ENCODE assay signal across 23 cellular contexts in the genomic region with DNA sequence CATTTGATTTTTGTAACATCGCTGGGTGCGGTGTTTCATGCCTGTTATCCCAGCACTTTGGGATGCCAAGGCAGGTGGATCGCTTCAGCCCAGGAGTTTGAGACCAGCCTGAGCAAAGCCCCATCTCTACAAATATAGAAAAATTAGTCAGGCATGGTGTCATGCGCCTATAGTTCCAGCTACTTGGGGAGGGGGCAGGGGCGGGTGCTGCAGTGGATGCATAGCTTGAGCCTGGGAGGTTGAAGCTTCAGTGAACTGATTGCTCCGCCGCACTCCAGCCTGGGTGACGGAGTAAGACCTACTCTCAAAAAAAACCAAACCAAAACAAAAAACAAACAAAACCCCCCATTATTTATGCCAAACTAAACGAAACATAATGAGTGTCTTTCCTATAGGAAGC. TPM values are rescaled to one million over a fixed set of nuclear protein-coding genes. Genes with fewer than 3 reads are reported as not detected.
A peak's percentile ranks its signal among the peaks of the same experiment; 100 is the strongest.
DNase-seq lines count a peak whose midpoint lies in the region; ATAC-seq and TF ChIP-seq lines count a peak whose summit lies in the region.
"Had no signal": no experiment of that assay in that cellular context is flagged by ENCODE, and none has a peak within 500 bp of the region (broad histone marks: within the 10 kb centered on the region; RNA-seq: fewer than 3 reads in every experiment).

No MANE protein-coding gene starts in this region.

- WGBS in endodermal cell (ENCODE audit: insufficient coverage in 1 of 2, insufficient read length in 1 of 2), 2 experiments = 94 to 100% methylated on average over 3 to 8 of the region's 9 CpGs

- H4K20me1 ChIP-seq in DOHH2 (ENCODE audit: control insufficient read depth, insufficient read depth, low read depth, low read length) (no peaks in the 10 kb centered on the region), PC-3 (ENCODE audit: low read length) (no peaks in the 10 kb centered on the region), osteoblast (ENCODE audit: insufficient read depth, low read length) (no peaks in the 10 kb centered on the region)

- H3K9me2 ChIP-seq in DOHH2 (replicated peaks; ENCODE audit: control insufficient read depth, low read length) (no peaks in the 10 kb centered on the region), PC-3 (replicated peaks; ENCODE audit: low read length) (no peaks in the 10 kb centered on the region)

- in situ Hi-C loops in KBM-7 (cut with MboI; ENCODE audit: low pct_unique_long_range_greater_than_20kb, low sequenced_read_pairs) = no loop called here

- H3K4me3 Mint-ChIP-seq in endodermal cell = no peak overlapping the region
- H3K4me3 Mint-ChIP-seq: CD4-positive, CD25-positive, alpha-beta regulatory T cell; T-helper 17 cell had no signal

- H3K27ac ChIP-seq in DOHH2 (ENCODE audit: low read depth, low read length) (no peak overlapping the region), PC-3 (ENCODE audit: low read length) (no peak overlapping the region), endodermal cell (ENCODE audit: low read depth, low read length) (no peak overlapping the region), osteoblast (ENCODE audit: low read depth, low read length) (no peak overlapping the region)
- H3K27ac ChIP-seq: RWPE1 had no signal

- no peaks in the 10 kb centered on the region for H3K27me3 Mint-ChIP-seq in endodermal cell (ENCODE audit: insufficient read depth)
- H3K27me3 Mint-ChIP-seq: CD4-positive, CD25-positive, alpha-beta regulatory T cell had no signal

- POLR2A ChIA-PET in PC-3 (lab: Charles Lee; ENCODE audit: unreplicated experiment) = no interaction called here

- H3K27ac Mint-ChIP-seq in endodermal cell = no peak overlapping the region
- H3K27ac Mint-ChIP-seq: CD4-positive, CD25-positive, alpha-beta regulatory T cell; T-helper 17 cell had no signal

- ATAC-seq in PC-3 = no peak
- ATAC-seq: GM12878, T-helper 17 cell had no signal

- H3F3A ChIP-seq in DOHH2 (ENCODE audit: control insufficient read depth, insufficient read depth) (no peaks in the 10 kb centered on the region), PC-3 (ENCODE audit: low read length, unreplicated experiment) (no peaks in the 10 kb centered on the region)

- H3K9me3 ChIP-seq in DOHH2 (ENCODE audit: control insufficient read depth, insufficient read depth, low read length) (no peaks in the 10 kb centered on the region), PC-3 (ENCODE audit: low read length) (no peaks in the 10 kb centered on the region), endodermal cell (ENCODE audit: control insufficient read depth, low read length) (no peaks in the 10 kb centered on the region), osteoblast (ENCODE audit: low read depth, low read length) (no peaks in the 10 kb centered on the region), BE2C (no peaks in the 10 kb centered on the region)

- no peaks in the 10 kb centered on the region for H3K36me3 ChIP-seq in DOHH2 (ENCODE audit: control insufficient read depth, low read length)
- no peaks in the 10 kb centered on the region for H3K36me3 ChIP-seq in PC-3 (ENCODE audit: low read depth, low read length)
- H3K36me3 ChIP-seq in endodermal cell (ENCODE audit: control insufficient read depth, insufficient read depth, low read length) = no peaks in the 10 kb centered on the region
- no peaks in the 10 kb centered on the region for H3K36me3 ChIP-seq in osteoblast (ENCODE audit: insufficient read depth, low read length)
- H3K36me3 ChIP-seq in BE2C = no peaks in the 10 kb centered on the region

- H3K4me1 Mint-ChIP-seq in endodermal cell = peaks cover 19% of the 10 kb centered on the region
- H3K4me1 Mint-ChIP-seq: CD4-positive, CD25-positive, alpha-beta regulatory T cell had no signal

- CTCF ChIA-PET in PC-3 (lab: Charles Lee) = no interaction called here

- H3K9ac ChIP-seq in PC-3 (ENCODE audit: low read length) (no peak overlapping the region), endodermal cell (ENCODE audit: extremely low read depth, low read length, poor library complexity, severe bottlenecking) (no peak overlapping the region)

- TF ChIP-seq CTCF in DOHH2 (IDR thresholded peaks at IDR 0.05; ENCODE audit: low read depth, low read length, poor library complexity, severe bottlenecking) (no peak), PC-3 (conservative IDR thresholded peaks at IDR 0.05; ENCODE audit: low read depth, low read length) (no peak), endodermal cell (conservative IDR thresholded peaks at IDR 0.05) (no peak), osteoblast (IDR thresholded peaks at IDR 0.05; ENCODE audit: extremely low read depth, low read depth, low read length) (no peak), BE2C (IDR thresholded peaks at IDR 0.05; ENCODE audit: low read depth, low read length) (no peak)

- peaks cover 21% of the 10 kb centered on the region for H3K4me1 ChIP-seq in DOHH2 (ENCODE audit: control insufficient read depth, low read length)
- H3K4me1 ChIP-seq in PC-3 (ENCODE audit: insufficient read depth, low read length) = peaks cover 17% of the 10 kb centered on the region; the same call in 1 of the 2 replicates
- peaks cover 6% of the 10 kb centered on the region for H3K4me1 ChIP-seq in endodermal cell (ENCODE audit: control insufficient read depth, insufficient read depth, low read length)
- no peaks in the 10 kb centered on the region for H3K4me1 ChIP-seq in osteoblast (ENCODE audit: insufficient read depth, low read length)
- H3K4me1 ChIP-seq in BE2C = no peaks in the 10 kb centered on the region

- peaks cover 8% of the 10 kb centered on the region for H3K9me3 Mint-ChIP-seq in endodermal cell

- H3K36me3 Mint-ChIP-seq in endodermal cell (ENCODE audit: low read depth) = no peaks in the 10 kb centered on the region
- H3K36me3 Mint-ChIP-seq: CD4-positive, CD25-positive, alpha-beta regulatory T cell had no signal

- H2AFZ ChIP-seq in PC-3 (ENCODE audit: low read length) (no peak overlapping the region), osteoblast (ENCODE audit: low read length) (no peak overlapping the region)

- intact Hi-C loops in PC-3 (cut with micrococcal nuclease) = loop anchor here (2.0 kb wide), 1 partner anchor 53 kb away; the partner anchor contains the start of gene LRIG1

- no peak overlapping the region for H3K4me3 ChIP-seq in DOHH2 (ENCODE audit: low read length)
- H3K4me3 ChIP-seq in PC-3 (ENCODE audit: low read length) = no peak overlapping the region; the same call in 1 of the 2 replicates
- H3K4me3 ChIP-seq in endodermal cell (ENCODE audit: low read length) = no peak overlapping the region
- no peak overlapping the region for H3K4me3 ChIP-seq in osteoblast (ENCODE audit: insufficient read depth, low read length)
- H3K4me3 ChIP-seq in BE2C (ENCODE audit: low read depth, low read length) = no peak overlapping the region
- H3K4me3 ChIP-seq: GM12878 had no signal

- peak overlapping the region; percentile 28 for H3K4me2 ChIP-seq in DOHH2 (ENCODE audit: low read length)
- peak overlapping the region; percentile 41 for H3K4me2 ChIP-seq in PC-3 (ENCODE audit: low read length)
- peak overlapping the region; percentile 13 for H3K4me2 ChIP-seq in osteoblast (ENCODE audit: insufficient read depth, low read length)

- no peaks in the 10 kb centered on the region for H3K79me2 ChIP-seq in DOHH2 (ENCODE audit: control insufficient read depth, low read length)
- no peaks in the 10 kb centered on the region for H3K79me2 ChIP-seq in PC-3 (ENCODE audit: low read length)
- H3K79me2 ChIP-seq in osteoblast (ENCODE audit: insufficient read depth, low read length) = no peaks in the 10 kb centered on the region

- DNase-seq in PC-3 = no peak
- peak; percentile 35 for DNase-seq in endodermal cell
- DNase-seq in osteoblast (ENCODE audit: insufficient read length, low spot score, missing footprints) = no peak
- no peak for DNase-seq in BE2C
- no peak for DNase-seq in KBM-7
- no peak for DNase-seq in NCI-H510A treated with DMSO at 0.1 percent for 48 hours (lab: John Stamatoyannopoulos, UW)
- DNase-seq in middle frontal gyrus (ENCODE audit: extremely low spot score, low spot score) = no peak
- DNase-seq: ACHN; CD4-positive, CD25-positive, alpha-beta regulatory T cell; COR-L47; Kasumi-1; NCI-H1092 treated with DMSO at 0.1 percent for 48 hours; NCI-H146; NCI-H2081; NCI-H2171 treated with DMSO at 0.1 percent for 48 hours; NCI-H446; NCI-H748 treated with DMSO at 0.1 percent for 48 hours; NK-92 treated with Interleukin-12 subunit alpha and Interleukin-12 subunit beta, amount 100 ng/mL, for 24 hours; OCI-M1; T-helper 17 cell had no signal

- BruUV-seq in PC-3 (replicated peaks; lab: Mats Ljungman, UMichigan) = no TSS peak

- peaks cover 13% of the 10 kb centered on the region for H3K27me3 ChIP-seq in DOHH2 (ENCODE audit: control insufficient read depth, low read length)
- no peaks in the 10 kb centered on the region for H3K27me3 ChIP-seq in PC-3 (ENCODE audit: low read length)
- no peaks in the 10 kb centered on the region for H3K27me3 ChIP-seq in endodermal cell (ENCODE audit: control insufficient read depth, insufficient read depth, low read length, poor library complexity, severe bottlenecking)
- no peaks in the 10 kb centered on the region for H3K27me3 ChIP-seq in osteoblast (ENCODE audit: insufficient read depth, low read length)
- H3K27me3 ChIP-seq in BE2C = no peaks in the 10 kb centered on the region; the same call in 1 of the 2 replicates

RNA-seq across cellular contexts. Expression of gene LRIG1, which starts 52.9 kb away (rescaled TPM):
- 2.2 and 2.9 TPM in 2 replicates for total RNA-seq in PC-3 (2014; rRNA removed)
- total RNA-seq in endodermal cell = 10 to 100 TPM; 37.5 to 42.3 TPM
- 119 TPM for polyA plus RNA-seq in endodermal cell (2013, experiment 1 of 2)
- polyA plus RNA-seq in endodermal cell (2013, experiment 2 of 2) = 96.5 TPM
- 14.1 and 16.5 TPM in 2 replicates for total RNA-seq in osteoblast
- 2.2 TPM for polyA plus RNA-seq in BE2C (2012; ENCODE audit: insufficient read depth, insufficient read length, low read depth)
